8 cellular contexts compared by ENCODE assay signal in the genomic region with DNA sequence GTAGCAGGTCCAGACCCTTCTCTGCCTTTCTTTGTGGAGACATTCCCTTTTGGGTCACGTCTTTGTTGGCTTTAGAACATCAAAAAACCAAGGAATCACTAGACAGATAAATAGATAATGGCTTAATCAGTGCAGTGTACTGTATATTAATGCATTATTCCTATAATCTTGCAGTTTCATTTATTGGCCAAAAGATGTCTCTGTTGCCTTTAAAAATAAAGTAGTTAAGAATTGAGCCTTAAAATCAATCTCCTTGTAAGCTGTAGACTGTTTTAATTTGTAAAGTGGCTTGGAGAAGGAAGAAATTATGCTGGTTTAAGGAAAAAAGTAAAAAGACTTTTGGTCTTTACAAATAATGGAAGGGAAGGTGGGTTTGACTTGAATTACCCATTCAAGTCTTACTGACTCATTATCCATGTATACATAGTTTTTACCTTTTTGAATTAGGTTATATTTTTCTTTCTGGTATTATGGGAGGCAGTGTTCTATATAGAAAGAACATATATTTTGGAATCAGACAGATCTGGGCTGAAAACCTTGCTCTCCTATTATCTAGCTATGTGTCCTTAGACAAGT.
A peak's percentile ranks its signal among the peaks of the same experiment; 100 is the strongest.
DNase-seq lines count a peak whose midpoint lies in the region; TF ChIP-seq lines count a peak whose summit lies in the region.

No MANE protein-coding gene starts in this region.

- CTCF ChIA-PET in activated CD4-positive, alpha-beta memory T cell treated with anti-CD3 and anti-CD28 coated beads for 36 hours (lab: Charles Lee): interaction anchor here (0.7 to 6.7 kb wide), 10 partner anchors 8 to 350 kb away, joined by 3 to 92 read pairs (median 4); a partner anchor contains a TSS

- H4K20me1 ChIP-seq in H9 (ENCODE audit: control insufficient read depth, insufficient read depth, insufficient read length): no peaks in the 10 kb centered on the region
- H4K20me1 ChIP-seq in SU-DHL-6 (ENCODE audit: low read depth, low read length): no peaks in the 10 kb centered on the region

- intact Hi-C loops in uterus (cut with DNase I; ENCODE audit: low total_unique reads): loop anchor here (10.0 kb wide), 1 partner anchor 340 kb away; no protein-coding TSS in a partner anchor
- intact Hi-C loops in activated CD4-positive, alpha-beta memory T cell treated with anti-CD3 and anti-CD28 coated beads for 36 hours (cut with micrococcal nuclease): loop anchor here (1.0 kb wide), 2 partner anchors 305 to 345 kb away; no protein-coding TSS in a partner anchor

- H3K9me2 ChIP-seq in SU-DHL-6 (replicated peaks; ENCODE audit: insufficient read depth, low read length): no peaks in the 10 kb centered on the region

- H3K18ac ChIP-seq in H9 (ENCODE audit: insufficient read length, low read depth, low read length): no peak overlapping the region
- H3K18ac ChIP-seq in mesendoderm (ENCODE audit: low read length): no peak overlapping the region

- H3K9me3 ChIP-seq in H9 (ENCODE audit: control insufficient read depth, low read depth, low read length) (no peaks in the 10 kb centered on the region), SU-DHL-6 (ENCODE audit: insufficient read depth, low read length) (no peaks in the 10 kb centered on the region), uterus (no peaks in the 10 kb centered on the region)

- no peaks in the 10 kb centered on the region for H3F3A ChIP-seq in SU-DHL-6 (ENCODE audit: insufficient read depth)

- WGBS in H9 (ENCODE audit: extremely low coverage, insufficient read length, low lambda C conversion rate): no CpG with 5 or more reads among the region's 1 CpG
- no CpG with 5 or more reads among the region's 1 CpG for WGBS in mesendoderm (ENCODE audit: extremely low coverage, insufficient coverage, low lambda C conversion rate)

- H3K4me2 ChIP-seq in H9 (ENCODE audit: insufficient read depth, insufficient read length, low read length): no peak overlapping the region
- H3K4me2 ChIP-seq in SU-DHL-6 (ENCODE audit: low read depth, low read length, poor library complexity, severe bottlenecking): no peak overlapping the region
- H3K4me2 ChIP-seq in mesendoderm (ENCODE audit: low read length): no peak overlapping the region

- H2BK15ac ChIP-seq in H9 (ENCODE audit: low read depth, low read length): no peak overlapping the region
- H2BK15ac ChIP-seq in mesendoderm (replicated peaks; ENCODE audit: low read depth): no peak overlapping the region

- no peak overlapping the region for H3K23ac ChIP-seq in H9 (ENCODE audit: insufficient read length, low read depth, low read length)
- no peak overlapping the region for H3K23ac ChIP-seq in mesendoderm (ENCODE audit: low read length)

- no peaks in the 10 kb centered on the region for H3K9me3 Mint-ChIP-seq in H9
- H3K9me3 Mint-ChIP-seq in activated CD4-positive, alpha-beta memory T cell treated with anti-CD3 and anti-CD28 coated beads for 36 hours: no peaks in the 10 kb centered on the region

- no peak overlapping the region for H3K27ac Mint-ChIP-seq in H9
- H3K27ac Mint-ChIP-seq in activated CD4-positive, alpha-beta memory T cell treated with anti-CD3 and anti-CD28 coated beads for 36 hours: no peak overlapping the region

- POLR2A ChIA-PET in activated CD4-positive, alpha-beta memory T cell treated with anti-CD3 and anti-CD28 coated beads for 36 hours (lab: Charles Lee): no interaction called here

- H2BK5ac ChIP-seq in H9 (ENCODE audit: insufficient read length, low read length): no peak overlapping the region
- no peak overlapping the region for H2BK5ac ChIP-seq in mesendoderm (ENCODE audit: low read length)

- no peaks in the 10 kb centered on the region for H3K79me2 ChIP-seq in H9 (ENCODE audit: insufficient read depth, low read length)
- no peaks in the 10 kb centered on the region for H3K79me2 ChIP-seq in SU-DHL-6 (ENCODE audit: insufficient read depth, low read length)
- no peaks in the 10 kb centered on the region for H3K79me2 ChIP-seq in mesendoderm (ENCODE audit: control insufficient read depth, insufficient read depth, low read length)

- no peaks in the 10 kb centered on the region for H3K4me1 ChIP-seq in H9 (ENCODE audit: insufficient read depth, low read length)
- H3K4me1 ChIP-seq in uterus: no peaks in the 10 kb centered on the region
- H3K4me1 ChIP-seq in mesendoderm (ENCODE audit: control insufficient read depth, low read depth, low read length): no peaks in the 10 kb centered on the region

- no peaks in the 10 kb centered on the region for H3K23me2 ChIP-seq in H9 (ENCODE audit: insufficient read length, low read depth, low read length, poor library complexity, severe bottlenecking)

- H2AK5ac ChIP-seq in H9 (ENCODE audit: insufficient read length, low read length) (no peak overlapping the region), mesendoderm (ENCODE audit: low read length) (no peak overlapping the region)

- TF ChIP-seq POLR2A in uterus (IDR thresholded peaks at IDR 0.05): no peak

- H3K4me1 Mint-ChIP-seq in H9: peaks cover 9% of the 10 kb centered on the region in 2 experiments
- no peaks in the 10 kb centered on the region for H3K4me1 Mint-ChIP-seq in activated CD4-positive, alpha-beta memory T cell treated with anti-CD3 and anti-CD28 coated beads for 36 hours (ENCODE audit: low read depth)

- H3K79me1 ChIP-seq in H9 (ENCODE audit: insufficient read depth, low read depth, low read length, poor library complexity, severe bottlenecking) (no peaks in the 10 kb centered on the region), mesendoderm (ENCODE audit: low read length) (no peaks in the 10 kb centered on the region)

- H2AFZ ChIP-seq in H9 (ENCODE audit: low read length): no peak overlapping the region
- H2AFZ ChIP-seq in SU-DHL-6 (ENCODE audit: low read depth, low read length, severe bottlenecking): no peak overlapping the region

- no peak overlapping the region for H2BK20ac ChIP-seq in H9 (ENCODE audit: low read depth, low read length, poor library complexity, severe bottlenecking)

- H3K9ac ChIP-seq in H9 (ENCODE audit: extremely low read depth, insufficient read length, low read length) (no peak overlapping the region), SU-DHL-6 (ENCODE audit: low read length) (no peak overlapping the region), mesendoderm (ENCODE audit: low read length) (no peak overlapping the region)

- H3T11ph ChIP-seq in H9 (ENCODE audit: low read length): no peak overlapping the region

- H3K4me3 ChIP-seq in AG10803 (ENCODE audit: low read length): no peak overlapping the region
- H3K4me3 ChIP-seq in SU-DHL-6 (ENCODE audit: insufficient read depth, low read length, poor library complexity, severe bottlenecking): no peak overlapping the region
- H3K4me3 ChIP-seq in uterus: no peak overlapping the region
- no peak overlapping the region for H3K4me3 ChIP-seq in mesendoderm (ENCODE audit: low read length)

- H3K27ac ChIP-seq in H9 (ENCODE audit: insufficient read length, low read depth, low read length) (no peak overlapping the region), SU-DHL-6 (ENCODE audit: low read depth, low read length) (no peak overlapping the region), uterus (no peak overlapping the region), mesendoderm (ENCODE audit: low read depth, low read length) (no peak overlapping the region)

- no peak overlapping the region for H3K14ac ChIP-seq in H9 (ENCODE audit: insufficient read depth, low read length)

- H3K4me3 Mint-ChIP-seq in H9: no peak overlapping the region
- no peak overlapping the region for H3K4me3 Mint-ChIP-seq in activated CD4-positive, alpha-beta memory T cell treated with anti-CD3 and anti-CD28 coated beads for 36 hours

- H4K5ac ChIP-seq in H9 (ENCODE audit: insufficient read length, low read depth, low read length) (no peak overlapping the region), mesendoderm (ENCODE audit: low read length) (no peak overlapping the region)

- H3K36me3 ChIP-seq in SU-DHL-6 (ENCODE audit: low read length) (no peaks in the 10 kb centered on the region), uterus (no peaks in the 10 kb centered on the region), mesendoderm (ENCODE audit: control insufficient read depth, insufficient read depth, low read length) (peaks cover 2% of the 10 kb centered on the region)

- H3K4ac ChIP-seq in H9 (ENCODE audit: low read depth, low read length) (no peak overlapping the region), mesendoderm (ENCODE audit: low read depth, low read length) (no peak overlapping the region)

- H4K91ac ChIP-seq in H9 (ENCODE audit: insufficient read length, low read depth, low read length): no peak overlapping the region

- H3K36me3 Mint-ChIP-seq in H9 (ENCODE audit: insufficient read depth in 1 of 3, low read depth in 3 of 3): peaks cover 0 to 44% (median 16%) of the 10 kb centered on the region in 3 experiments; a peak in 5 of 7 replicates
- H3K36me3 Mint-ChIP-seq in activated CD4-positive, alpha-beta memory T cell treated with anti-CD3 and anti-CD28 coated beads for 36 hours: peaks cover 24% of the 10 kb centered on the region

- H2BK120ac ChIP-seq in H9 (ENCODE audit: low read depth, low read length, poor library complexity, severe bottlenecking) (no peak overlapping the region), mesendoderm (ENCODE audit: low read depth, low read length) (no peak overlapping the region)

- H3K56ac ChIP-seq in H9 (ENCODE audit: insufficient read length, low read depth, low read length) (no peak overlapping the region), mesendoderm (ENCODE audit: low read length) (no peak overlapping the region)

- H4K8ac ChIP-seq in H9 (replicated peaks; ENCODE audit: insufficient read length, low read depth, low read length) (no peak overlapping the region), mesendoderm (ENCODE audit: low read depth, low read length) (no peak overlapping the region)

- peak; percentile 58 for TF ChIP-seq CTCF in AG10803 (conservative IDR thresholded peaks at IDR 0.05; ENCODE audit: low read length)
- peak; percentile 56 for TF ChIP-seq CTCF in H9 (conservative IDR thresholded peaks at IDR 0.05)
- TF ChIP-seq CTCF in SU-DHL-6 (IDR thresholded peaks at IDR 0.05; ENCODE audit: insufficient read depth, low read length, poor library complexity, severe bottlenecking): peak; percentile 33
- TF ChIP-seq CTCF in uterus (IDR thresholded peaks at IDR 0.05): peak; percentile 28 to 47 (median 44)

- DNase-seq in AG10803 (ENCODE audit: low read depth): peak; percentile 52
- DNase-seq in H9: no peak
- DNase-seq in hepatic stellate cell (ENCODE audit: low spot score): peak; percentile 26
- no peak for DNase-seq in uterus
- DNase-seq in mesendoderm: no peak
- DNase-seq in activated effector memory CD4-positive, alpha-beta T cell treated with Interleukin-2 at 50 U/mL for 16 hours: no peak
- DNase-seq in activated CD4-positive, alpha-beta memory T cell treated with anti-CD3 and anti-CD28 coated beads for 36 hours: no peak

- H3K27me3 ChIP-seq in H9 (ENCODE audit: insufficient read depth, low read length) (no peaks in the 10 kb centered on the region), SU-DHL-6 (ENCODE audit: low read length) (no peaks in the 10 kb centered on the region), uterus (no peaks in the 10 kb centered on the region), mesendoderm (ENCODE audit: insufficient read depth, low read length, poor library complexity) (no peaks in the 10 kb centered on the region)

- H3K27me3 Mint-ChIP-seq in H9 (ENCODE audit: low read depth): no peaks in the 10 kb centered on the region
- no peaks in the 10 kb centered on the region for H3K27me3 Mint-ChIP-seq in activated CD4-positive, alpha-beta memory T cell treated with anti-CD3 and anti-CD28 coated beads for 36 hours

- no peak overlapping the region for H2BK12ac ChIP-seq in H9 (ENCODE audit: insufficient read length, low read depth, low read length)

Comparison
In these comparisons a context has a peak if more than half of its experiments do, and no peak if none do; other contexts are left out.
1. DNase-seq: peak in AG10803 (single experiment) and hepatic stellate cell (single experiment); none in H9 (single experiment), uterus (0 of 2), mesendoderm (single experiment), activated effector memory CD4-positive, alpha-beta T cell treated with Interleukin-2 at 50 U/mL for 16 hours (single experiment) and activated CD4-positive, alpha-beta memory T cell treated with anti-CD3 and anti-CD28 coated beads for 36 hours (single experiment).
2. Peak in every context shown above with its lines, with median percentiles within 50 percentile points of each other: CTCF ChIP-seq.